Comparison of ENCODE assay signal across 8 cellular contexts in genomic region chr19:18317998-18318800, GRCh38. TPM values are rescaled to one million over a fixed set of nuclear protein-coding genes. Genes with fewer than 3 reads are reported as not detected.
DNase-seq lines count a peak whose midpoint lies in the region; ATAC-seq and TF ChIP-seq lines count a peak whose summit lies in the region.

No MANE protein-coding gene starts in this region.

- H3K9me3 ChIP-seq in upper lobe of right lung, result no peaks in the 10 kb centered on the region

- no peaks in the 10 kb centered on the region for H3K9me3 Mint-ChIP-seq in activated naive CD4-positive, alpha-beta T cell treated with anti-CD3 and anti-CD28 coated beads, Interleukin-2, amount 50 U/mL, for 72 hours

- peaks cover 50% of the 10 kb centered on the region for H3K4me1 ChIP-seq in upper lobe of right lung

- peak overlapping the region; percentile 91 to 98 for H3K27ac Mint-ChIP-seq in activated naive CD4-positive, alpha-beta T cell treated with anti-CD3 and anti-CD28 coated beads, Interleukin-2, amount 50 U/mL, for 72 hours

- peak; percentile 41 to 54 for ATAC-seq in activated naive CD4-positive, alpha-beta T cell treated with anti-CD3 and anti-CD28 coated beads, Interleukin-2, amount 50 U/mL, for 72 hours
- peak; percentile 12 for ATAC-seq in upper lobe of right lung
- no peak for ATAC-seq in HG03095 (IDR thresholded peaks at IDR 0.05; ENCODE audit: unreplicated experiment)

- H3K36me3 ChIP-seq in upper lobe of right lung, result peaks cover 19% of the 10 kb centered on the region

- intact Hi-C loops in upper lobe of right lung (cut with DNase I), result no loop called here

- peak; percentile 64 for DNase-seq in activated CD4-positive, alpha-beta T cell treated with anti-CD3 and anti-CD28 coated beads for 48 hours
- no peak for DNase-seq in activated CD4-positive, alpha-beta T cell treated with anti-CD3 and anti-CD28 coated beads for 1 hour
- peak; percentile 33 to 74 for DNase-seq in activated naive CD4-positive, alpha-beta T cell treated with anti-CD3 and anti-CD28 coated beads, Interleukin-2, amount 50 U/mL, for 72 hours (ENCODE audit: low spot score in 2 of 2)
- peak; percentile 49 to 62 for DNase-seq in lung microvascular endothelial cell (ENCODE audit: low read depth in 2 of 2)
- no peak for DNase-seq in upper lobe of right lung
- no peak for DNase-seq in NCI-H446 treated with DMSO at 0.1 percent for 48 hours (lab: John Stamatoyannopoulos, UW)
- DNase-seq in iPS-NIHi11 (ENCODE audit: low spot score), result no peak

- peaks cover 32 to 35% of the 10 kb centered on the region in 2 donors for H3K36me3 Mint-ChIP-seq in activated naive CD4-positive, alpha-beta T cell treated with anti-CD3 and anti-CD28 coated beads, Interleukin-2, amount 50 U/mL, for 72 hours

- H3K27me3 ChIP-seq in upper lobe of right lung, result no peaks in the 10 kb centered on the region

- H3K4me3 ChIP-seq in upper lobe of right lung, result peak overlapping the region; percentile 10

- H3K27ac ChIP-seq in upper lobe of right lung, result peak overlapping the region; percentile 87

- TF ChIP-seq CTCF in upper lobe of right lung (IDR thresholded peaks at IDR 0.05), result no peak

RNA-seq across cellular contexts. Expression of gene LSM4, which starts 4.7 kb away (rescaled TPM):
- total RNA-seq in activated naive CD4-positive, alpha-beta T cell treated with anti-CD3 and anti-CD28 coated beads, Interleukin-2, amount 50 U/mL, for 72 hours, result 100 to 1,000 TPM; 280 to 379 TPM
- total RNA-seq in lung microvascular endothelial cell (86.1 and 110 TPM in 2 replicates), upper lobe of right lung (76.9 TPM)

RNA-seq across cellular contexts. Expression of gene PGPEP1, which starts 22.2 kb away (rescaled TPM):
- 10 to 100 TPM; 38.3 to 47.2 TPM for total RNA-seq in activated naive CD4-positive, alpha-beta T cell treated with anti-CD3 and anti-CD28 coated beads, Interleukin-2, amount 50 U/mL, for 72 hours
- total RNA-seq in lung microvascular endothelial cell (12.1 and 14.8 TPM in 2 replicates), upper lobe of right lung (40.8 TPM)

RNA-seq across cellular contexts. Expression of gene JUND, which starts 36.8 kb away (rescaled TPM):
- 100 to 1,000 TPM; 213 to 255 TPM for total RNA-seq in activated naive CD4-positive, alpha-beta T cell treated with anti-CD3 and anti-CD28 coated beads, Interleukin-2, amount 50 U/mL, for 72 hours
- total RNA-seq in lung microvascular endothelial cell (55.4 and 117 TPM in 2 replicates), upper lobe of right lung (204 TPM)

RNA-seq across cellular contexts. Expression of gene IQCN, which starts 43.9 kb away (rescaled TPM):
- total RNA-seq in activated naive CD4-positive, alpha-beta T cell treated with anti-CD3 and anti-CD28 coated beads, Interleukin-2, amount 50 U/mL, for 72 hours, result 1 to 10 TPM in 1 of 2 donors, under 1 TPM in 1; 0.45 to 1.5 TPM
- under 0.01 TPM in 2 replicates for total RNA-seq in lung microvascular endothelial cell
- total RNA-seq in upper lobe of right lung, result 4.9 TPM

Comparison
In these comparisons a context has a peak if more than half of its experiments do, and no peak if none do; other contexts are left out.
1. DNase-seq: peak in activated CD4-positive, alpha-beta T cell treated with anti-CD3 and anti-CD28 coated beads for 48 hours (single experiment), activated naive CD4-positive, alpha-beta T cell treated with anti-CD3 and anti-CD28 coated beads, Interleukin-2, amount 50 U/mL, for 72 hours (2 of 2) and lung microvascular endothelial cell (2 of 2); none in activated CD4-positive, alpha-beta T cell treated with anti-CD3 and anti-CD28 coated beads for 1 hour (single experiment), upper lobe of right lung (single experiment), NCI-H446 treated with DMSO at 0.1 percent for 48 hours (single experiment) and iPS-NIHi11 (single experiment).